12 cellular contexts compared by ENCODE assay signal in the genomic region with DNA sequence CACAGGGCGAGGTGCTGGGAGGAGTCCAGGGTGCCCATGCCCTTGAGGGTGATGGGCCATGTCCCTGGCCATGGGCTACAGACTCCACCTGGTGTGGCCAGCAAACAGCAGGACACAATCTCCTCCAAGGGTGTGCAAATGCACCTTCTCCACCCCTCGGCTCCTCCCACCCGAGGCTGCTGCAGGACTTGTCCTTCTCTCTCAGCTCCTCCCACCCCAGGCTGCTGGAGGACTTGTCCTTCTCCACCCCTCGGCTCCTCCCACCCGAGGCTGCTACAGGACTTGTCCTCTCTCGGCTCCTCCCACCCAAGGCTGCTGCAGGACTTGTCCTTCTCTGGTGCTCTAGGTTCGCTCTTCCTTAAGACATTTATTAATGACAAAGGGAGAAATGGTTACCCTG. TPM values are rescaled to one million over a fixed set of nuclear protein-coding genes. Genes with fewer than 3 reads are reported as not detected.
A peak's percentile ranks its signal among the peaks of the same experiment; 100 is the strongest.
DNase-seq lines count a peak whose midpoint lies in the region; ATAC-seq and TF ChIP-seq lines count a peak whose summit lies in the region.
"Had no signal": no experiment of that assay in that cellular context is flagged by ENCODE, and none has a peak within 500 bp of the region (broad histone marks: within the 10 kb centered on the region; RNA-seq: fewer than 3 reads in every experiment).

No MANE protein-coding gene starts in this region.

- H3K9me3 Mint-ChIP-seq in H9, result peaks cover 24 to 35% of the 10 kb centered on the region in 2 experiments

- H3K4me3 ChIP-seq in AG10803 (ENCODE audit: low read length), result no peak overlapping the region
- H3K4me3 ChIP-seq: upper lobe of left lung had no signal

- no peak overlapping the region for H4K91ac ChIP-seq in H9 (ENCODE audit: insufficient read length, low read depth, low read length)

- H2BK120ac ChIP-seq in H9 (ENCODE audit: low read depth, low read length, poor library complexity, severe bottlenecking), result no peak overlapping the region

- H2BK20ac ChIP-seq in H9 (ENCODE audit: low read depth, low read length, poor library complexity, severe bottlenecking), result no peak overlapping the region

- WGBS in H9 (ENCODE audit: extremely low coverage, insufficient read length, low lambda C conversion rate), result no CpG with 5 or more reads among the region's 7 CpGs

- no peak for ATAC-seq in HG03135 (IDR thresholded peaks at IDR 0.05; ENCODE audit: unreplicated experiment)

- H3K27ac ChIP-seq in H9 (ENCODE audit: insufficient read length, low read depth, low read length), result no peak overlapping the region
- H3K27ac ChIP-seq: upper lobe of left lung had no signal

- H3K4me3 Mint-ChIP-seq in H9, result no peak overlapping the region
- H3K4me3 Mint-ChIP-seq: activated naive CD8-positive, alpha-beta T cell treated with anti-CD3 and anti-CD28 coated beads, Interleukin-2, amount 10 ng/mL, durations not matched to agents 7 days and 5 days had no signal

- H3K18ac ChIP-seq in H9 (ENCODE audit: insufficient read length, low read depth, low read length), result no peak overlapping the region

- H3K27me3 ChIP-seq in H9 (ENCODE audit: insufficient read depth, low read length), result no peaks in the 10 kb centered on the region
- H3K27me3 ChIP-seq: upper lobe of left lung had no signal

- no peak overlapping the region for H2AK5ac ChIP-seq in H9 (ENCODE audit: insufficient read length, low read length)

- H3K9me3 ChIP-seq in H9 (ENCODE audit: control insufficient read depth, low read depth, low read length), result peaks cover 8% of the 10 kb centered on the region

- H3K56ac ChIP-seq in H9 (ENCODE audit: insufficient read length, low read depth, low read length), result no peak overlapping the region

- no peaks in the 10 kb centered on the region; the same call in 1 of the 2 replicates for H3K4me1 ChIP-seq in H9 (ENCODE audit: insufficient read depth, low read length)
- H3K4me1 ChIP-seq: upper lobe of left lung had no signal

- H3K9ac ChIP-seq in H9 (ENCODE audit: extremely low read depth, insufficient read length, low read length), result no peak overlapping the region

- peak; percentile 6 for DNase-seq in AG10803 (ENCODE audit: low read depth)
- DNase-seq in H9, result peak; percentile 98
- peak; percentile 62 for DNase-seq in SK-MEL-5 (ENCODE audit: low read depth, low spot score)
- DNase-seq in left kidney (ENCODE audit: low read depth, low spot score), result peak; percentile 86
- no peak for DNase-seq in activated T-cell treated with anti-CD3 and anti-CD28 coated beads for 4 hours
- DNase-seq in GM10266 (ENCODE audit: extremely low spot score), result no peak
- DNase-seq in activated gamma-delta T cell treated with Interleukin-2 at 50 U/mL for 16 hours, result no peak
- DNase-seq: activated naive CD8-positive, alpha-beta T cell treated with anti-CD3 and anti-CD28 coated beads, Interleukin-2, amount 10 ng/mL, durations not matched to agents 7 days and 5 days; C1 segment of cervical spinal cord; glutamatergic neuron had no signal

- peaks cover 7% of the 10 kb centered on the region for H3K27me3 Mint-ChIP-seq in H9 (ENCODE audit: low read depth)

- H2AFZ ChIP-seq in H9 (ENCODE audit: low read length), result no peak overlapping the region

- no peaks in the 10 kb centered on the region for H3K79me2 ChIP-seq in H9 (ENCODE audit: insufficient read depth, low read length)

- no peak overlapping the region for H4K8ac ChIP-seq in H9 (replicated peaks; ENCODE audit: insufficient read length, low read depth, low read length)

- no peak overlapping the region for H3T11ph ChIP-seq in H9 (ENCODE audit: low read length)

- TF ChIP-seq CTCF in AG10803 (conservative IDR thresholded peaks at IDR 0.05; ENCODE audit: low read length), result no peak
- TF ChIP-seq CTCF in H9 (conservative IDR thresholded peaks at IDR 0.05), result no peak
- no peak for TF ChIP-seq CTCF in GM10266 (IDR thresholded peaks at IDR 0.05; ENCODE audit: control insufficient read depth, insufficient read depth, low read depth, missing control alignments)

- H4K5ac ChIP-seq in H9 (ENCODE audit: insufficient read length, low read depth, low read length), result no peak overlapping the region

- no peak overlapping the region for H2BK15ac ChIP-seq in H9 (ENCODE audit: low read depth, low read length)

- peaks cover 13 to 27% (median 16%) of the 10 kb centered on the region in 3 experiments; a peak in 6 of 7 replicates for H3K36me3 Mint-ChIP-seq in H9 (ENCODE audit: insufficient read depth in 1 of 3, low read depth in 3 of 3)

- no peak overlapping the region for H2BK12ac ChIP-seq in H9 (ENCODE audit: insufficient read length, low read depth, low read length)

- in situ Hi-C loops in SK-MEL-5 (cut with HindIII; ENCODE audit: low pct_unique_long_range_greater_than_20kb, low sequenced_read_pairs), result no loop called here

- peaks cover 38 to 39% of the 10 kb centered on the region in 2 experiments for H3K4me1 Mint-ChIP-seq in H9

- no peak overlapping the region for H2BK5ac ChIP-seq in H9 (ENCODE audit: insufficient read length, low read length)

- no peaks in the 10 kb centered on the region for H3K79me1 ChIP-seq in H9 (ENCODE audit: insufficient read depth, low read depth, low read length, poor library complexity, severe bottlenecking)

- no peaks in the 10 kb centered on the region for H3K23me2 ChIP-seq in H9 (ENCODE audit: insufficient read length, low read depth, low read length, poor library complexity, severe bottlenecking)

- no peak overlapping the region for H3K4me2 ChIP-seq in H9 (ENCODE audit: insufficient read depth, insufficient read length, low read length)

- no peak overlapping the region for H3K23ac ChIP-seq in H9 (ENCODE audit: insufficient read length, low read depth, low read length)

- H4K20me1 ChIP-seq in H9 (ENCODE audit: control insufficient read depth, insufficient read depth, insufficient read length), result no peaks in the 10 kb centered on the region

- H3K14ac ChIP-seq in H9 (ENCODE audit: insufficient read depth, low read length), result no peak overlapping the region

- H3K4ac ChIP-seq in H9 (ENCODE audit: low read depth, low read length), result no peak overlapping the region

- H3K27ac Mint-ChIP-seq in H9, result no peak overlapping the region
- H3K27ac Mint-ChIP-seq: activated naive CD8-positive, alpha-beta T cell treated with anti-CD3 and anti-CD28 coated beads, Interleukin-2, amount 10 ng/mL, durations not matched to agents 7 days and 5 days had no signal

RNA-seq across cellular contexts. Expression of a gene that starts 57.3 kb away (rescaled TPM):
- 12.7 and 13.2 TPM in 2 replicates for total RNA-seq in H9 (2021)
- total RNA-seq in SK-MEL-5 (2014; rRNA removed; shearing (Covaris generic)), result not detected in 2 replicates
- polyA plus RNA-seq in SK-MEL-5 (2015; cell fraction: cytosol; rRNA removed), result not detected in 2 replicates
- not detected in 2 replicates for polyA plus RNA-seq in SK-MEL-5 (2015; cell fraction: nucleus; rRNA removed)

Comparison
In these comparisons a context has a peak if more than half of its experiments do, and no peak if none do; other contexts are left out.
1. DNase-seq: peak in AG10803 (single experiment), H9 (single experiment), SK-MEL-5 (single experiment) and left kidney (single experiment); none in activated T-cell treated with anti-CD3 and anti-CD28 coated beads for 4 hours (single experiment), GM10266 (single experiment) and activated gamma-delta T cell treated with Interleukin-2 at 50 U/mL for 16 hours (single experiment).
2. RNA of a gene that starts 57.3 kb away (total RNA-seq): 12.7 to 13.2 TPM in H9; not detected in SK-MEL-5; every median in the first group is over 10 times any median in the second.